Comparison of ENCODE assay signal across 17 cellular contexts in genomic region chr20:32455901-32456701, GRCh38.
DNase-seq lines count a peak whose midpoint lies in the region; ATAC-seq and TF ChIP-seq lines count a peak whose summit lies in the region.
"Had no signal": no experiment of that assay in that cellular context is flagged by ENCODE, and none has a peak within 500 bp of the region (broad histone marks: within the 10 kb centered on the region; RNA-seq: fewer than 3 reads in every experiment).

No MANE protein-coding gene starts in this region.

- no peak for ATAC-seq in effector memory CD8-positive, alpha-beta T cell (replicated peaks)
- ATAC-seq in HG03045 (IDR thresholded peaks at IDR 0.05; ENCODE audit: unreplicated experiment) = no peak

- H3K4me1 Mint-ChIP-seq in effector memory CD8-positive, alpha-beta T cell (ENCODE audit: low read depth in 2 of 2) = peaks cover 14 to 18% of the 10 kb centered on the region in 2 donors
- peaks cover 30% of the 10 kb centered on the region for H3K4me1 Mint-ChIP-seq in neural progenitor cell

- H3K27me3 ChIP-seq in OCI-LY3 (ENCODE audit: low read depth, low read length) (no peaks in the 10 kb centered on the region), neural progenitor cell (no peaks in the 10 kb centered on the region)
- H3K27me3 ChIP-seq: left lung had no signal

- H3K9me3 ChIP-seq in OCI-LY3 (ENCODE audit: insufficient read depth, low read length) (no peaks in the 10 kb centered on the region), neural progenitor cell (ENCODE audit: low read depth) (no peaks in the 10 kb centered on the region)
- H3K9me3 ChIP-seq: Caco-2, left lung had no signal

- H3K36me3 ChIP-seq in OCI-LY3 (replicated peaks; ENCODE audit: low read depth, low read length) (no peaks in the 10 kb centered on the region), neural progenitor cell (no peaks in the 10 kb centered on the region)

- no peaks in the 10 kb centered on the region for H3K27me3 Mint-ChIP-seq in effector memory CD8-positive, alpha-beta T cell
- H3K27me3 Mint-ChIP-seq in neural progenitor cell (ENCODE audit: insufficient read depth, low read depth) = peaks cover 3% of the 10 kb centered on the region
- H3K27me3 Mint-ChIP-seq: activated CD4-positive, alpha-beta T cell treated with anti-CD3 and anti-CD28 coated beads, Interleukin-2, amount 10 ng/mL, durations not matched to agents 24 days and 14 days; activated naive CD4-positive, alpha-beta T cell treated with anti-CD3 and anti-CD28 coated beads, Interleukin-2, amount 50 U/mL, for 24 hours; naive thymus-derived CD4-positive, alpha-beta T cell had no signal

- peak overlapping the region; percentile 8; the same call in 1 of the 2 replicates for H2AFZ ChIP-seq in OCI-LY3 (ENCODE audit: low read depth, low read length)
- H2AFZ ChIP-seq in neural progenitor cell (replicated peaks) = no peak overlapping the region

- no peak for DNase-seq in effector memory CD8-positive, alpha-beta T cell
- DNase-seq in neural progenitor cell (ENCODE audit: low spot score) (no peak), NCI-H2107 (lab: John Stamatoyannopoulos, UW) (no peak), mesenteric fat pad (ENCODE audit: low spot score) (no peak), DMS 273 (lab: John Stamatoyannopoulos, UW; ENCODE audit: unreplicated experiment) (no peak)
- DNase-seq: activated T-cell treated with anti-CD3 and anti-CD28 coated beads for 4 hours; Caco-2; naive thymus-derived CD4-positive, alpha-beta T cell; NCI-H446; NK-92 treated with Interleukin-12 subunit alpha and Interleukin-12 subunit beta, amount 100 ng/mL, for 24 hours had no signal

- H3K4me2 ChIP-seq in OCI-LY3 (ENCODE audit: low read length) (peak overlapping the region; percentile 62), neural progenitor cell (peak overlapping the region; percentile 80)

- peak overlapping the region; percentile 61 for H3K27ac ChIP-seq in C4-2B
- H3K27ac ChIP-seq in OCI-LY3 (ENCODE audit: low read length) = no peak overlapping the region
- H3K27ac ChIP-seq in neural progenitor cell = peak overlapping the region; percentile 88
- H3K27ac ChIP-seq: GM23248 had no signal

- no peaks in the 10 kb centered on the region for H4K20me1 ChIP-seq in OCI-LY3 (ENCODE audit: insufficient read depth, low read length)
- peaks cover 17% of the 10 kb centered on the region for H4K20me1 ChIP-seq in neural progenitor cell (ENCODE audit: low read depth)

- no peaks in the 10 kb centered on the region for H3K9me3 Mint-ChIP-seq in effector memory CD8-positive, alpha-beta T cell
- H3K9me3 Mint-ChIP-seq in neural progenitor cell = no peaks in the 10 kb centered on the region
- H3K9me3 Mint-ChIP-seq: activated CD4-positive, alpha-beta T cell treated with anti-CD3 and anti-CD28 coated beads, Interleukin-2, amount 10 ng/mL, durations not matched to agents 24 days and 14 days; activated naive CD4-positive, alpha-beta T cell treated with anti-CD3 and anti-CD28 coated beads, Interleukin-2, amount 50 U/mL, for 24 hours had no signal

- H3K79me2 ChIP-seq in OCI-LY3 (ENCODE audit: low read length) (no peaks in the 10 kb centered on the region), neural progenitor cell (ENCODE audit: low read depth) (peaks cover 11% of the 10 kb centered on the region)

- TF ChIP-seq CTCF in C4-2B (conservative IDR thresholded peaks at IDR 0.05) (no peak), OCI-LY3 (IDR thresholded peaks at IDR 0.05; ENCODE audit: low read depth, low read length) (no peak), neural progenitor cell (IDR thresholded peaks at IDR 0.05) (no peak)

- H3K4me3 Mint-ChIP-seq in effector memory CD8-positive, alpha-beta T cell = no peak overlapping the region
- H3K4me3 Mint-ChIP-seq in neural progenitor cell = peak overlapping the region; percentile 74
- H3K4me3 Mint-ChIP-seq: activated CD4-positive, alpha-beta T cell treated with anti-CD3 and anti-CD28 coated beads, Interleukin-2, amount 10 ng/mL, durations not matched to agents 24 days and 14 days; activated naive CD4-positive, alpha-beta T cell treated with anti-CD3 and anti-CD28 coated beads, Interleukin-2, amount 50 U/mL, for 24 hours; naive thymus-derived CD4-positive, alpha-beta T cell had no signal

- peaks cover 35% of the 10 kb centered on the region for H3K36me3 Mint-ChIP-seq in effector memory CD8-positive, alpha-beta T cell (ENCODE audit: insufficient read depth)
- peaks cover 14% of the 10 kb centered on the region for H3K36me3 Mint-ChIP-seq in neural progenitor cell
- H3K36me3 Mint-ChIP-seq: activated naive CD4-positive, alpha-beta T cell treated with anti-CD3 and anti-CD28 coated beads, Interleukin-2, amount 50 U/mL, for 24 hours had no signal

- peaks cover 18% of the 10 kb centered on the region for H3F3A ChIP-seq in neural progenitor cell (ENCODE audit: low read depth)

- H3K4me1 ChIP-seq in OCI-LY3 (ENCODE audit: low read length) (peaks cover 42% of the 10 kb centered on the region), neural progenitor cell (peaks cover 21% of the 10 kb centered on the region)
- H3K4me1 ChIP-seq: Caco-2 had no signal

- H3K27ac Mint-ChIP-seq in effector memory CD8-positive, alpha-beta T cell = peak overlapping the region; percentile 28 to 88
- no peak overlapping the region for H3K27ac Mint-ChIP-seq in neural progenitor cell
- H3K27ac Mint-ChIP-seq: activated CD4-positive, alpha-beta T cell treated with anti-CD3 and anti-CD28 coated beads, Interleukin-2, amount 10 ng/mL, durations not matched to agents 24 days and 14 days had no signal

- H3K9ac ChIP-seq in OCI-LY3 (ENCODE audit: low read length) (peak overlapping the region; percentile 32; the same call in 1 of the 2 replicates), neural progenitor cell (no peak overlapping the region)

- H3K4me3 ChIP-seq in OCI-LY3 (ENCODE audit: low read length) (peak overlapping the region; percentile 74), neural progenitor cell (no peak overlapping the region)
